Comparison of ENCODE assay signal across 13 cellular contexts in the genomic region with DNA sequence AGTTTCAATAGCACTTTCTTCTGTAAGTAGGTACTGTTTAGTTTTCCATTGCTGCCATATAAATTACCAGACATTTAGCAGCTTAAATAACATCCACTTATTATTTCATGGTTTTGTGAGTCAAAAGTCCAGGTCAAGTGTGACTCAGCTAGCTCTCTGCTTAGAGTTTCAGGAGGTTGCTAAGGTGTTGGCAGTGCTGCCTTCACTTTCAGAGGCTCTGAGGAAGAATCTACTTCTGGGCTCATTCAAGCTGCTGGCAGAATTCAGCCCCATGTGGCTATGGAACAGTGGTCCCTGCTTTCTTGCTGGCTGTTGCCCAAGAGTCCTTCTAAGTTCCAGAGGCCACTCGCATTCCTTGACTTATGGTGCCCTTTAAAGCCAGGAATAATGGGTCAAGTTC. TPM values are rescaled to one million over a fixed set of nuclear protein-coding genes. Genes with fewer than 3 reads are reported as not detected.
A peak's percentile ranks its signal among the peaks of the same experiment; 100 is the strongest.
DNase-seq lines count a peak whose midpoint lies in the region; ATAC-seq and TF ChIP-seq lines count a peak whose summit lies in the region.
"Had no signal": no experiment of that assay in that cellular context is flagged by ENCODE, and none has a peak within 500 bp of the region (broad histone marks: within the 10 kb centered on the region; RNA-seq: fewer than 3 reads in every experiment).

No MANE protein-coding gene starts in this region.

- no peaks in the 10 kb centered on the region for H3K27me3 ChIP-seq in mesendoderm (ENCODE audit: insufficient read depth, low read length, poor library complexity)
- H3K27me3 ChIP-seq in right cardiac atrium (ENCODE audit: control insufficient read depth, insufficient read depth): no peaks in the 10 kb centered on the region

- no peak overlapping the region for H3K4ac ChIP-seq in mesendoderm (ENCODE audit: low read depth, low read length)

- H3K4me1 ChIP-seq in mesendoderm (ENCODE audit: control insufficient read depth, low read depth, low read length) (no peaks in the 10 kb centered on the region), right cardiac atrium (ENCODE audit: control insufficient read depth, insufficient read depth, low read length) (no peaks in the 10 kb centered on the region)
- H3K4me1 ChIP-seq: left ventricle myocardium inferior, prostate gland had no signal

- no peak for TF ChIP-seq CTCF in cardiac fibroblast (IDR thresholded peaks at IDR 0.05; ENCODE audit: low read depth, low read length)

- no CpG with 5 or more reads among the region's 1 CpG for WGBS in mesendoderm (ENCODE audit: extremely low coverage, insufficient coverage, low lambda C conversion rate)
- 81% methylated on average over 1 of the region's 1 CpG for WGBS in right cardiac atrium

- ATAC-seq in GM18498 (IDR thresholded peaks at IDR 0.05; ENCODE audit: unreplicated experiment) (peak; percentile 87), HG03196 (IDR thresholded peaks at IDR 0.05; ENCODE audit: unreplicated experiment) (peak; percentile 66), right cardiac atrium (no peak), HG02642 (IDR thresholded peaks at IDR 0.05; ENCODE audit: poor library complexity, unreplicated experiment) (no peak)

- H3K27ac ChIP-seq in mesendoderm (ENCODE audit: low read depth, low read length) (no peak overlapping the region), right cardiac atrium (ENCODE audit: low read length) (no peak overlapping the region)
- H3K27ac ChIP-seq: left ventricle myocardium inferior, prostate gland had no signal

- H3K18ac ChIP-seq in mesendoderm (ENCODE audit: low read length): no peak overlapping the region

- no peak overlapping the region for H4K8ac ChIP-seq in mesendoderm (ENCODE audit: low read depth, low read length)

- H2BK120ac ChIP-seq in mesendoderm (ENCODE audit: low read depth, low read length): no peak overlapping the region

- H2BK15ac ChIP-seq in mesendoderm (replicated peaks; ENCODE audit: low read depth): no peak overlapping the region

- no peak overlapping the region for H2AK5ac ChIP-seq in mesendoderm (ENCODE audit: low read length)

- intact Hi-C loops in right cardiac atrium (cut with DNase I): no loop called here

- no peak overlapping the region for H4K5ac ChIP-seq in mesendoderm (ENCODE audit: low read length)

- no peaks in the 10 kb centered on the region for H3K36me3 ChIP-seq in mesendoderm (ENCODE audit: control insufficient read depth, insufficient read depth, low read length)
- H3K36me3 ChIP-seq: prostate gland had no signal

- no peaks in the 10 kb centered on the region for H3K79me1 ChIP-seq in mesendoderm (ENCODE audit: low read length)

- H3K4me2 ChIP-seq in mesendoderm (ENCODE audit: low read length): no peak overlapping the region

- no peaks in the 10 kb centered on the region for H3K9me3 ChIP-seq in right cardiac atrium (ENCODE audit: control insufficient read depth, low read length)
- H3K9me3 ChIP-seq: left ventricle myocardium inferior, prostate gland had no signal

- no peak overlapping the region for H3K9ac ChIP-seq in mesendoderm (ENCODE audit: low read length)

- H3K4me3 ChIP-seq in cardiac fibroblast (replicated peaks in 1 of 2; ENCODE audit: low read depth in 2 of 2, low read length in 2 of 2) (no peak overlapping the region), mesendoderm (ENCODE audit: low read length) (no peak overlapping the region), right cardiac atrium (ENCODE audit: low read length) (no peak overlapping the region)
- H3K4me3 ChIP-seq: left ventricle myocardium inferior, prostate gland had no signal

- H3K56ac ChIP-seq in mesendoderm (ENCODE audit: low read length): no peak overlapping the region

- peak; percentile 38 to 72 for DNase-seq in cardiac fibroblast (ENCODE audit: low read depth in 2 of 2)
- DNase-seq in mesendoderm: peak; percentile 8
- no peak for DNase-seq in right cardiac atrium
- DNase-seq in DMS114 treated with DMSO at 0.1 percent for 48 hours (lab: John Stamatoyannopoulos, UW; ENCODE audit: unreplicated experiment): no peak
- DNase-seq in NCI-H2196 treated with DMSO at 0.1 percent for 48 hours (lab: John Stamatoyannopoulos, UW; ENCODE audit: unreplicated experiment): no peak
- DNase-seq: DND-41; effector CD4-positive, alpha-beta T cell; left ventricle myocardium inferior; NCI-H774 had no signal

- H2BK5ac ChIP-seq in mesendoderm (ENCODE audit: low read length): no peak overlapping the region

- no peaks in the 10 kb centered on the region for H3K79me2 ChIP-seq in mesendoderm (ENCODE audit: control insufficient read depth, insufficient read depth, low read length)

- no peak overlapping the region for H3K23ac ChIP-seq in mesendoderm (ENCODE audit: low read length)

RNA-seq across cellular contexts. Expression of gene CFAP44, which starts 4.5 kb away (rescaled TPM):
- polyA plus RNA-seq in mesendoderm (2013, experiment 1 of 2): 0.74 TPM
- polyA plus RNA-seq in mesendoderm (2013, experiment 2 of 2): 0.62 TPM
- 1 to 10 TPM; 3.3 to 4.8 (median 3.6) TPM for total RNA-seq in right cardiac atrium
- polyA plus RNA-seq in right cardiac atrium: 2.1 TPM

Comparison
In these comparisons a context has a peak if more than half of its experiments do, and no peak if none do; other contexts are left out.
1. ATAC-seq: peak in GM18498 (single experiment) and HG03196 (single experiment); none in right cardiac atrium (0 of 2) and HG02642 (single experiment).
2. DNase-seq: peak in cardiac fibroblast (2 of 2) and mesendoderm (single experiment); none in right cardiac atrium (0 of 3), DMS114 treated with DMSO at 0.1 percent for 48 hours (single experiment) and NCI-H2196 treated with DMSO at 0.1 percent for 48 hours (single experiment).